ENCODE assay signal across 9 cellular contexts in genomic region chr20:57514273-57514751, GRCh38. TPM values are rescaled to one million over a fixed set of nuclear protein-coding genes. Genes with fewer than 3 reads are reported as not detected.
DNase-seq lines count a peak whose midpoint lies in the region; ATAC-seq and TF ChIP-seq lines count a peak whose summit lies in the region.
"Had no signal": no experiment of that assay in that cellular context is flagged by ENCODE, and none has a peak within 500 bp of the region (broad histone marks: within the 10 kb centered on the region; RNA-seq: fewer than 3 reads in every experiment).

No MANE protein-coding gene starts in this region.

- H3K36me3 ChIP-seq in gastroesophageal sphincter, result no peaks in the 10 kb centered on the region
- no peaks in the 10 kb centered on the region for H3K36me3 ChIP-seq in osteoblast (ENCODE audit: insufficient read depth, low read length)

- TF ChIP-seq CTCF in gastroesophageal sphincter (IDR thresholded peaks at IDR 0.05), result peak; percentile 69 to 92 (median 90)
- peak; percentile 77 for TF ChIP-seq CTCF in osteoblast (IDR thresholded peaks at IDR 0.05; ENCODE audit: extremely low read depth, low read depth, low read length)

- H3K27ac Mint-ChIP-seq in activated CD4-positive, alpha-beta T cell treated with anti-CD3 and anti-CD28 coated beads for 36 hours, result no peak overlapping the region
- no peak overlapping the region for H3K27ac Mint-ChIP-seq in activated CD4-positive, alpha-beta memory T cell treated with anti-CD3 and anti-CD28 coated beads for 36 hours
- H3K27ac Mint-ChIP-seq: stimulated activated naive CD8-positive, alpha-beta T cell treated with anti-CD3 and anti-CD28 coated beads, Interleukin-15, Interleukin-2, amounts not matched to agents 100 ng/mL and 50 ng/mL, for 24 hours had no signal

- H3K4me2 ChIP-seq in osteoblast (ENCODE audit: insufficient read depth, low read length), result no peak overlapping the region

- no peak overlapping the region for H2AFZ ChIP-seq in osteoblast (ENCODE audit: low read length)

- peak; percentile 56 for DNase-seq in activated CD4-positive, alpha-beta T cell treated with anti-CD3 and anti-CD28 coated beads for 36 hours
- DNase-seq in activated CD4-positive, alpha-beta T cell treated with anti-CD3 and anti-CD28 coated beads, Interleukin-2, amount 50 U/mL, for 4 hours, result no peak
- peak; percentile 44 for DNase-seq in NCI-H1092 treated with DMSO at 0.1 percent for 48 hours (lab: John Stamatoyannopoulos, UW)
- DNase-seq in activated CD4-positive, alpha-beta memory T cell treated with anti-CD3 and anti-CD28 coated beads for 36 hours, result peak; percentile 38
- DNase-seq in osteoblast (ENCODE audit: insufficient read length, low spot score, missing footprints), result peak; percentile 87

- no peaks in the 10 kb centered on the region for H3K27me3 ChIP-seq in gastroesophageal sphincter
- no peaks in the 10 kb centered on the region for H3K27me3 ChIP-seq in osteoblast (ENCODE audit: insufficient read depth, low read length)

- WGBS in gastroesophageal sphincter (ENCODE audit: low coverage in 1 of 2), 2 donors, result 25 to 35% methylated on average over 2 to 9 of the region's 17 CpGs

- H3K27me3 Mint-ChIP-seq in activated CD4-positive, alpha-beta T cell treated with anti-CD3 and anti-CD28 coated beads for 36 hours, result peaks cover 7% of the 10 kb centered on the region
- H3K27me3 Mint-ChIP-seq in activated CD4-positive, alpha-beta memory T cell treated with anti-CD3 and anti-CD28 coated beads for 36 hours, result peaks cover 10% of the 10 kb centered on the region

- TF ChIP-seq EP300 in gastroesophageal sphincter (IDR thresholded peaks at IDR 0.05), result no peak

- H3K9me3 Mint-ChIP-seq in activated CD4-positive, alpha-beta T cell treated with anti-CD3 and anti-CD28 coated beads for 36 hours (ENCODE audit: low read depth), result no peaks in the 10 kb centered on the region
- no peaks in the 10 kb centered on the region for H3K9me3 Mint-ChIP-seq in activated CD4-positive, alpha-beta memory T cell treated with anti-CD3 and anti-CD28 coated beads for 36 hours
- H3K9me3 Mint-ChIP-seq: stimulated activated naive CD8-positive, alpha-beta T cell treated with anti-CD3 and anti-CD28 coated beads, Interleukin-15, Interleukin-2, amounts not matched to agents 100 ng/mL and 50 ng/mL, for 24 hours had no signal

- no peaks in the 10 kb centered on the region for H4K20me1 ChIP-seq in osteoblast (ENCODE audit: insufficient read depth, low read length)

- no peak for ATAC-seq in activated CD4-positive, alpha-beta T cell treated with anti-CD3 and anti-CD28 coated beads for 36 hours
- ATAC-seq in gastroesophageal sphincter (peak; percentile 91), GM18505 (IDR thresholded peaks at IDR 0.05; ENCODE audit: unreplicated experiment) (no peak), GM18520 (IDR thresholded peaks at IDR 0.05; ENCODE audit: unreplicated experiment) (no peak)

- H3K4me3 ChIP-seq in gastroesophageal sphincter (no peak overlapping the region), osteoblast (ENCODE audit: insufficient read depth, low read length) (no peak overlapping the region)

- H3K27ac ChIP-seq in gastroesophageal sphincter, result peak overlapping the region in 1 of 4 donors; percentile 46
- H3K27ac ChIP-seq in osteoblast (ENCODE audit: low read depth, low read length), result no peak overlapping the region

- H3K36me3 Mint-ChIP-seq in activated CD4-positive, alpha-beta T cell treated with anti-CD3 and anti-CD28 coated beads for 36 hours (ENCODE audit: low read depth), result no peaks in the 10 kb centered on the region
- no peaks in the 10 kb centered on the region for H3K36me3 Mint-ChIP-seq in activated CD4-positive, alpha-beta memory T cell treated with anti-CD3 and anti-CD28 coated beads for 36 hours

- H3K79me2 ChIP-seq in osteoblast (ENCODE audit: insufficient read depth, low read length), result no peaks in the 10 kb centered on the region

- no peaks in the 10 kb centered on the region for H3K4me1 Mint-ChIP-seq in activated CD4-positive, alpha-beta T cell treated with anti-CD3 and anti-CD28 coated beads for 36 hours
- H3K4me1 Mint-ChIP-seq in activated CD4-positive, alpha-beta memory T cell treated with anti-CD3 and anti-CD28 coated beads for 36 hours (ENCODE audit: low read depth), result no peaks in the 10 kb centered on the region

- CTCF ChIA-PET in activated CD4-positive, alpha-beta T cell treated with anti-CD3 and anti-CD28 coated beads for 36 hours (lab: Charles Lee), result interaction anchor here (1.5 kb wide), 1 partner anchor 696 kb away, joined by 4 read pairs; no protein-coding TSS in a partner anchor
- CTCF ChIA-PET in activated CD4-positive, alpha-beta memory T cell treated with anti-CD3 and anti-CD28 coated beads for 36 hours (lab: Charles Lee), result interaction anchor here (0.9 kb wide), 1 partner anchor 24 kb away, joined by 3 read pairs; no protein-coding TSS in a partner anchor

- POLR2A ChIA-PET in activated CD4-positive, alpha-beta T cell treated with anti-CD3 and anti-CD28 coated beads for 36 hours (lab: Charles Lee), result no interaction called here
- POLR2A ChIA-PET in activated CD4-positive, alpha-beta memory T cell treated with anti-CD3 and anti-CD28 coated beads for 36 hours (lab: Charles Lee), result no interaction called here

- H3K4me3 Mint-ChIP-seq in activated CD4-positive, alpha-beta T cell treated with anti-CD3 and anti-CD28 coated beads for 36 hours, result no peak overlapping the region
- no peak overlapping the region for H3K4me3 Mint-ChIP-seq in activated CD4-positive, alpha-beta memory T cell treated with anti-CD3 and anti-CD28 coated beads for 36 hours
- H3K4me3 Mint-ChIP-seq: stimulated activated naive CD8-positive, alpha-beta T cell treated with anti-CD3 and anti-CD28 coated beads, Interleukin-15, Interleukin-2, amounts not matched to agents 100 ng/mL and 50 ng/mL, for 24 hours had no signal

- H3K9me3 ChIP-seq in gastroesophageal sphincter, result no peaks in the 10 kb centered on the region
- H3K9me3 ChIP-seq in osteoblast (ENCODE audit: low read depth, low read length), result no peaks in the 10 kb centered on the region

- H3K4me1 ChIP-seq in gastroesophageal sphincter (peaks cover 0 to 11% (median 0%) of the 10 kb centered on the region in 3 donors), osteoblast (ENCODE audit: insufficient read depth, low read length) (no peaks in the 10 kb centered on the region)

- TF ChIP-seq POLR2A in gastroesophageal sphincter (IDR thresholded peaks at IDR 0.05) (no peak), GM18505 (IDR thresholded peaks at IDR 0.05; ENCODE audit: borderline replicate concordance, extremely low read depth, insufficient read depth, insufficient read length) (no peak)

- intact Hi-C loops in activated CD4-positive, alpha-beta T cell treated with anti-CD3 and anti-CD28 coated beads for 36 hours (cut with DNase I, micrococcal nuclease), result loop anchor here (1.0 to 10.0 kb wide), 5 partner anchors 80 to 700 kb away; no protein-coding TSS in a partner anchor
- intact Hi-C loops in activated CD4-positive, alpha-beta memory T cell treated with anti-CD3 and anti-CD28 coated beads for 36 hours (cut with micrococcal nuclease), result loop anchor here (2.0 kb wide), 1 partner anchor 80 kb away; no protein-coding TSS in a partner anchor

RNA-seq across cellular contexts. Expression of gene CTCFL, which starts 10.6 kb away (rescaled TPM):
- not detected for total RNA-seq in activated CD4-positive, alpha-beta T cell treated with anti-CD3 and anti-CD28 coated beads for 36 hours
- not detected for total RNA-seq in activated CD4-positive, alpha-beta memory T cell treated with anti-CD3 and anti-CD28 coated beads for 36 hours
- not detected for total RNA-seq in gastroesophageal sphincter
- total RNA-seq in osteoblast, result not detected in 2 replicates

RNA-seq across cellular contexts. Expression of gene PCK1, which starts 46.6 kb away (rescaled TPM):
- total RNA-seq in activated CD4-positive, alpha-beta T cell treated with anti-CD3 and anti-CD28 coated beads for 36 hours, result not detected
- total RNA-seq in activated CD4-positive, alpha-beta memory T cell treated with anti-CD3 and anti-CD28 coated beads for 36 hours, result not detected
- total RNA-seq in gastroesophageal sphincter, result 1 to 10 TPM in 1 of 4 donors, under 1 TPM in 3; 0.15 to 3.2 (median 0.23) TPM
- not detected in 2 replicates for total RNA-seq in osteoblast

Comparison
In these comparisons a context has a peak if more than half of its experiments do, and no peak if none do; other contexts are left out.
1. DNase-seq: peak in activated CD4-positive, alpha-beta T cell treated with anti-CD3 and anti-CD28 coated beads for 36 hours (single experiment), NCI-H1092 treated with DMSO at 0.1 percent for 48 hours (single experiment), activated CD4-positive, alpha-beta memory T cell treated with anti-CD3 and anti-CD28 coated beads for 36 hours (single experiment) and osteoblast (single experiment); none in activated CD4-positive, alpha-beta T cell treated with anti-CD3 and anti-CD28 coated beads, Interleukin-2, amount 50 U/mL, for 4 hours (0 of 2).